ENCODE assay signal across 9 cellular contexts in the genomic region with DNA sequence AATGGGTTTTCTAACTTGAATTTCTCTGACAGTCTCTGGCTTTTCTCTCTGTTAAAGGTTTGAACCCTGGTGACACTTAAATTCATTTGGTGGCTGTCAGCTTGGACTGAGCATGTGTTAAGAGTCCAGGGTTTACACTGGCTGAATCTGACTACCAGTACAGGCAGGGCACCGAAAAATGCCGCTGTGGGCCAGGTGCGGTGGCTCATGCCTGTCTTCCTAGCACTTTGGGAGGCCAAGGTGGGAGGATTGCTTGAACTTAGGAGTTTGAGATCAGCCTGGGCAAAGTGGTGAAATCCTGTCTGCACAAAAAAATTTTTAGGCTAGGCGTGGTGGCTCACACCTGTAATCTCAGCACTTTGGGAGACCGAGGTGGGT. TPM values are rescaled to one million over a fixed set of nuclear protein-coding genes. Genes with fewer than 3 reads are reported as not detected.
DNase-seq lines count a peak whose midpoint lies in the region; ATAC-seq and FAIRE-seq lines count a peak whose summit lies in the region.
"Had no signal": no experiment of that assay in that cellular context is flagged by ENCODE, and none has a peak within 500 bp of the region (broad histone marks: within the 10 kb centered on the region; RNA-seq: fewer than 3 reads in every experiment).

No MANE protein-coding gene starts in this region.

- H3K36me3 Mint-ChIP-seq in T-helper 2 cell treated with Interferon-gamma antibody and Interleukin-4, amounts not matched to agents 5 μg/mL and 100 μg/mL, for 36 hours (ENCODE audit: low read depth): peaks cover 58% of the 10 kb centered on the region
- H3K36me3 Mint-ChIP-seq in activated CD8-positive, alpha-beta memory T cell treated with anti-CD3 and anti-CD28 coated beads, Interleukin-2, amount 10 ng/mL, durations not matched to agents 7 days and 5 days: peaks cover 32% of the 10 kb centered on the region
- H3K36me3 Mint-ChIP-seq in stimulated activated effector memory CD8-positive, alpha-beta T cell treated with anti-CD3 and anti-CD28 coated beads, Interleukin-12 subunit alpha, Interleukin-12 subunit beta, amount 100 ng/mL, for 72 hours: peaks cover 77% of the 10 kb centered on the region

- H3K4me1 Mint-ChIP-seq in T-helper 2 cell treated with Interferon-gamma antibody and Interleukin-4, amounts not matched to agents 5 μg/mL and 100 μg/mL, for 36 hours (ENCODE audit: low read depth): peaks cover 46% of the 10 kb centered on the region
- H3K4me1 Mint-ChIP-seq in activated CD8-positive, alpha-beta memory T cell treated with anti-CD3 and anti-CD28 coated beads, Interleukin-2, amount 10 ng/mL, durations not matched to agents 7 days and 5 days: peaks cover 62% of the 10 kb centered on the region
- H3K4me1 Mint-ChIP-seq in stimulated activated effector memory CD8-positive, alpha-beta T cell treated with anti-CD3 and anti-CD28 coated beads, Interleukin-12 subunit alpha, Interleukin-12 subunit beta, amount 100 ng/mL, for 72 hours: peaks cover 62% of the 10 kb centered on the region

- H3K4me3 Mint-ChIP-seq in T-helper 2 cell treated with Interferon-gamma antibody and Interleukin-4, amounts not matched to agents 5 μg/mL and 100 μg/mL, for 36 hours: peak overlapping the region; percentile 98
- H3K4me3 Mint-ChIP-seq in activated CD8-positive, alpha-beta memory T cell treated with anti-CD3 and anti-CD28 coated beads, Interleukin-2, amount 10 ng/mL, durations not matched to agents 7 days and 5 days: peak overlapping the region; percentile 99
- peak overlapping the region; percentile 98 for H3K4me3 Mint-ChIP-seq in stimulated activated effector memory CD8-positive, alpha-beta T cell treated with anti-CD3 and anti-CD28 coated beads, Interleukin-12 subunit alpha, Interleukin-12 subunit beta, amount 100 ng/mL, for 72 hours

- no peak for ATAC-seq in activated CD8-positive, alpha-beta memory T cell treated with anti-CD3 and anti-CD28 coated beads, Interleukin-2, amount 10 ng/mL, durations not matched to agents 7 days and 5 days
- no peak for ATAC-seq in stimulated activated effector memory CD8-positive, alpha-beta T cell treated with anti-CD3 and anti-CD28 coated beads, Interleukin-12 subunit alpha, Interleukin-12 subunit beta, amount 100 ng/mL, for 72 hours

- no peaks in the 10 kb centered on the region for H3K27me3 Mint-ChIP-seq in T-helper 2 cell treated with Interferon-gamma antibody and Interleukin-4, amounts not matched to agents 5 μg/mL and 100 μg/mL, for 36 hours (ENCODE audit: low read depth)
- no peaks in the 10 kb centered on the region for H3K27me3 Mint-ChIP-seq in activated CD8-positive, alpha-beta memory T cell treated with anti-CD3 and anti-CD28 coated beads, Interleukin-2, amount 10 ng/mL, durations not matched to agents 7 days and 5 days

- FAIRE-seq in HTR-8/SVneo (lab: Jason Lieb, UNC): no peak

- CTCF ChIA-PET in activated CD8-positive, alpha-beta memory T cell treated with anti-CD3 and anti-CD28 coated beads, Interleukin-2, amount 10 ng/mL, durations not matched to agents 7 days and 5 days (lab: Charles Lee): interaction anchor here (0.9 to 4.4 kb wide), 4 partner anchors 113 to 771 kb away, joined by 3 to 39 read pairs (median 8); a partner anchor contains a TSS

- no peak overlapping the region for H3K27ac Mint-ChIP-seq in T-helper 2 cell treated with Interferon-gamma antibody and Interleukin-4, amounts not matched to agents 5 μg/mL and 100 μg/mL, for 36 hours
- peak overlapping the region; percentile 94 for H3K27ac Mint-ChIP-seq in activated CD8-positive, alpha-beta memory T cell treated with anti-CD3 and anti-CD28 coated beads, Interleukin-2, amount 10 ng/mL, durations not matched to agents 7 days and 5 days
- H3K27ac Mint-ChIP-seq in stimulated activated effector memory CD8-positive, alpha-beta T cell treated with anti-CD3 and anti-CD28 coated beads, Interleukin-12 subunit alpha, Interleukin-12 subunit beta, amount 100 ng/mL, for 72 hours: peak overlapping the region; percentile 100

- H3K4me3 ChIP-seq in iPS-11a (ENCODE audit: low read depth, low read length): peak overlapping the region; percentile 6

- no peaks in the 10 kb centered on the region for H3K9me3 Mint-ChIP-seq in T-helper 2 cell treated with Interferon-gamma antibody and Interleukin-4, amounts not matched to agents 5 μg/mL and 100 μg/mL, for 36 hours
- H3K9me3 Mint-ChIP-seq in activated CD8-positive, alpha-beta memory T cell treated with anti-CD3 and anti-CD28 coated beads, Interleukin-2, amount 10 ng/mL, durations not matched to agents 7 days and 5 days (ENCODE audit: low read depth): no peaks in the 10 kb centered on the region
- no peaks in the 10 kb centered on the region for H3K9me3 Mint-ChIP-seq in stimulated activated effector memory CD8-positive, alpha-beta T cell treated with anti-CD3 and anti-CD28 coated beads, Interleukin-12 subunit alpha, Interleukin-12 subunit beta, amount 100 ng/mL, for 72 hours

- DNase-seq in T-helper 2 cell treated with Interferon-gamma antibody and Interleukin-4, amounts not matched to agents 5 μg/mL and 100 μg/mL, for 36 hours (ENCODE audit: low spot score): no peak
- DNase-seq in T-helper 2 cell (no peak), SW480 (ENCODE audit: low spot score) (no peak), OCI-M1 (lab: John Stamatoyannopoulos, UW) (no peak), HTR-8/SVneo (ENCODE audit: insufficient read length, low spot score) (no peak)
- no peak for DNase-seq in activated CD8-positive, alpha-beta memory T cell treated with anti-CD3 and anti-CD28 coated beads, Interleukin-2, amount 10 ng/mL, durations not matched to agents 7 days and 5 days
- peak in 1 of 2 donors; percentile 48 for DNase-seq in stimulated activated effector memory CD8-positive, alpha-beta T cell treated with anti-CD3 and anti-CD28 coated beads, Interleukin-12 subunit alpha, Interleukin-12 subunit beta, amount 100 ng/mL, for 72 hours (ENCODE audit: low spot score in 2 of 2)
- DNase-seq: NCI-H1694 treated with DMSO at 0.1 percent for 48 hours had no signal

RNA-seq across cellular contexts. Expression of a gene that starts 1.8 kb away (rescaled TPM):
- total RNA-seq in activated CD8-positive, alpha-beta memory T cell treated with anti-CD3 and anti-CD28 coated beads, Interleukin-2, amount 10 ng/mL, durations not matched to agents 7 days and 5 days: 100 to 1,000 TPM; 140 to 182 TPM

RNA-seq across cellular contexts. Expression of a gene that starts 4.2 kb away (rescaled TPM):
- total RNA-seq in activated CD8-positive, alpha-beta memory T cell treated with anti-CD3 and anti-CD28 coated beads, Interleukin-2, amount 10 ng/mL, durations not matched to agents 7 days and 5 days: 10 to 100 TPM; 28.7 to 36.1 TPM
